Comparison of ENCODE assay signal across 22 cellular contexts in genomic region chr20:18712877-18713276, GRCh38.
DNase-seq lines count a peak whose midpoint lies in the region; ATAC-seq and TF ChIP-seq lines count a peak whose summit lies in the region.
"Had no signal": no experiment of that assay in that cellular context is flagged by ENCODE, and none has a peak within 500 bp of the region (broad histone marks: within the 10 kb centered on the region; RNA-seq: fewer than 3 reads in every experiment).

No MANE protein-coding gene starts in this region.

- H3K23ac ChIP-seq in H9 (ENCODE audit: insufficient read length, low read depth, low read length) = no peak overlapping the region

- H4K5ac ChIP-seq in H9 (ENCODE audit: insufficient read length, low read depth, low read length) = no peak overlapping the region

- TF ChIP-seq CTCF in H9 (conservative IDR thresholded peaks at IDR 0.05) (peak; percentile 70), nephron progenitor cell (IDR thresholded peaks at IDR 0.05) (no peak)

- no peak overlapping the region for H3K4ac ChIP-seq in H9 (ENCODE audit: low read depth, low read length)

- no CpG with 5 or more reads among the region's 3 CpGs for WGBS in H9 (ENCODE audit: extremely low coverage, insufficient read length, low lambda C conversion rate)

- H3K4me1 ChIP-seq in H9 (ENCODE audit: insufficient read depth, low read length) = no peaks in the 10 kb centered on the region; the same call in 1 of the 2 replicates
- H3K4me1 ChIP-seq: breast epithelium, heart left ventricle, left ventricle myocardium inferior had no signal

- H2BK12ac ChIP-seq in H9 (ENCODE audit: insufficient read length, low read depth, low read length) = no peak overlapping the region

- H3K9ac ChIP-seq in H9 (ENCODE audit: extremely low read depth, insufficient read length, low read length) = no peak overlapping the region

- H3K27me3 Mint-ChIP-seq in H9 (ENCODE audit: low read depth) = no peaks in the 10 kb centered on the region
- H3K27me3 Mint-ChIP-seq in effector memory CD8-positive, alpha-beta T cell = no peaks in the 10 kb centered on the region
- H3K27me3 Mint-ChIP-seq in nephron progenitor cell (ENCODE audit: low read depth, poor library complexity) = peaks cover 3% of the 10 kb centered on the region
- H3K27me3 Mint-ChIP-seq: activated T-cell treated with anti-CD3 and anti-CD28 coated beads, Interleukin-2, amount 50 U/mL, for 24 hours; stimulated activated naive B cell treated with anti-CD40 and anti-IgM and Interleukin-4, amounts not matched to agents 10 μg/mL and 1 μg/mL and 100 μg/mL, for 72 hours had no signal

- no peak overlapping the region for H2BK15ac ChIP-seq in H9 (ENCODE audit: low read depth, low read length)

- no peak overlapping the region for H2AK5ac ChIP-seq in H9 (ENCODE audit: insufficient read length, low read length)

- no peak overlapping the region for H2BK5ac ChIP-seq in H9 (ENCODE audit: insufficient read length, low read length)

- H3K36me3 Mint-ChIP-seq in H9 (ENCODE audit: insufficient read depth in 1 of 3, low read depth in 3 of 3) (no peaks in the 10 kb centered on the region; a peak in 1 of 7 replicates), nephron progenitor cell (ENCODE audit: low read depth) (no peaks in the 10 kb centered on the region)
- peaks cover 8% of the 10 kb centered on the region for H3K36me3 Mint-ChIP-seq in effector memory CD8-positive, alpha-beta T cell (ENCODE audit: insufficient read depth)

- no peaks in the 10 kb centered on the region for H3K23me2 ChIP-seq in H9 (ENCODE audit: insufficient read length, low read depth, low read length, poor library complexity, severe bottlenecking)

- H3K27me3 ChIP-seq in H9 (ENCODE audit: insufficient read depth, low read length) = no peaks in the 10 kb centered on the region
- H3K27me3 ChIP-seq: breast epithelium, heart left ventricle had no signal

- H3K79me2 ChIP-seq in H9 (ENCODE audit: insufficient read depth, low read length) = no peaks in the 10 kb centered on the region

- no peak overlapping the region for H3K4me2 ChIP-seq in H9 (ENCODE audit: insufficient read depth, insufficient read length, low read length)

- H3K14ac ChIP-seq in H9 (ENCODE audit: insufficient read depth, low read length) = no peak overlapping the region

- intact Hi-C loops in head of caudate nucleus (cut with DNase I) = no loop called here

- no peak for ATAC-seq in effector memory CD8-positive, alpha-beta T cell (replicated peaks)
- ATAC-seq: CD8-positive, alpha-beta T cell; heart left ventricle; stimulated activated naive B cell treated with anti-CD40 and anti-IgM and Interleukin-4, amounts not matched to agents 10 μg/mL and 1 μg/mL and 100 μg/mL, for 72 hours had no signal

- no peak overlapping the region for H4K8ac ChIP-seq in H9 (replicated peaks; ENCODE audit: insufficient read length, low read depth, low read length)

- no peak overlapping the region for H2BK120ac ChIP-seq in H9 (ENCODE audit: low read depth, low read length, poor library complexity, severe bottlenecking)

- no peak overlapping the region for H3K56ac ChIP-seq in H9 (ENCODE audit: insufficient read length, low read depth, low read length)

- DNase-seq in H9 (peak; percentile 71), NCI-H82 treated with DMSO at 0.1 percent for 48 hours (lab: John Stamatoyannopoulos, UW; ENCODE audit: unreplicated experiment) (peak; percentile 32), nephron progenitor cell (peak; percentile 15), head of caudate nucleus (no peak), AG08396 (ENCODE audit: low spot score) (no peak), NCI-H2171 treated with DMSO at 0.1 percent for 48 hours (lab: John Stamatoyannopoulos, UW) (no peak)
- DNase-seq in effector memory CD8-positive, alpha-beta T cell = no peak
- DNase-seq in stimulated activated CD8-positive, alpha-beta memory T cell treated with anti-CD3 and anti-CD28 coated beads, Interleukin-4, amount 100 ng/mL, for 48 hours = no peak
- DNase-seq: activated T-cell treated with anti-CD3 and anti-CD28 coated beads, Interleukin-2, amount 50 U/mL, for 24 hours; CD8-positive, alpha-beta T cell; cortex of kidney; heart left ventricle; immature natural killer cell; left ventricle myocardium inferior; NCI-H1105 treated with DMSO at 0.1 percent for 48 hours; NCI-H510A; small intestine; stimulated activated CD4-positive, alpha-beta T cell treated with anti-CD3 and anti-CD28 coated beads, Interleukin-2, amount 100 ng/mL, for 24 hours; stimulated activated naive B cell treated with anti-CD40 and anti-IgM and Interleukin-4, amounts not matched to agents 10 μg/mL and 1 μg/mL and 100 μg/mL, for 72 hours; T1000 had no signal

- H3K27ac ChIP-seq in H9 (ENCODE audit: insufficient read length, low read depth, low read length) = no peak overlapping the region
- H3K27ac ChIP-seq: breast epithelium, heart left ventricle, left ventricle myocardium inferior had no signal

- no peaks in the 10 kb centered on the region for H4K20me1 ChIP-seq in H9 (ENCODE audit: control insufficient read depth, insufficient read depth, insufficient read length)

- H3K9me3 Mint-ChIP-seq in H9 = no peaks in the 10 kb centered on the region
- no peaks in the 10 kb centered on the region for H3K9me3 Mint-ChIP-seq in effector memory CD8-positive, alpha-beta T cell
- no peaks in the 10 kb centered on the region for H3K9me3 Mint-ChIP-seq in nephron progenitor cell
- H3K9me3 Mint-ChIP-seq: activated T-cell treated with anti-CD3 and anti-CD28 coated beads, Interleukin-2, amount 50 U/mL, for 24 hours; CD8-positive, alpha-beta T cell; immature natural killer cell; neural crest cell; stimulated activated naive B cell treated with anti-CD40 and anti-IgM and Interleukin-4, amounts not matched to agents 10 μg/mL and 1 μg/mL and 100 μg/mL, for 72 hours had no signal

- no peak overlapping the region for H4K91ac ChIP-seq in H9 (ENCODE audit: insufficient read length, low read depth, low read length)

- H3K27ac Mint-ChIP-seq in H9 (peak overlapping the region in 2 of 3 experiments; percentile 1 to 8; a peak in 3 of 7 replicates), nephron progenitor cell (peak overlapping the region; percentile 18)
- peak overlapping the region; percentile 30 to 75 for H3K27ac Mint-ChIP-seq in effector memory CD8-positive, alpha-beta T cell
- H3K27ac Mint-ChIP-seq: activated T-cell treated with anti-CD3 and anti-CD28 coated beads, Interleukin-2, amount 50 U/mL, for 24 hours; CD8-positive, alpha-beta T cell; immature natural killer cell had no signal

- no peak overlapping the region for H3K18ac ChIP-seq in H9 (ENCODE audit: insufficient read length, low read depth, low read length)

- H3K4me1 Mint-ChIP-seq in H9 (peaks cover 21 to 27% of the 10 kb centered on the region in 2 experiments), nephron progenitor cell (peaks cover 27% of the 10 kb centered on the region)
- peaks cover 22 to 38% of the 10 kb centered on the region in 2 donors for H3K4me1 Mint-ChIP-seq in effector memory CD8-positive, alpha-beta T cell (ENCODE audit: low read depth in 2 of 2)

- no peaks in the 10 kb centered on the region for H3K79me1 ChIP-seq in H9 (ENCODE audit: insufficient read depth, low read depth, low read length, poor library complexity, severe bottlenecking)

- H3K9me3 ChIP-seq in H9 (ENCODE audit: control insufficient read depth, low read depth, low read length) = no peaks in the 10 kb centered on the region
- H3K9me3 ChIP-seq: breast epithelium, heart left ventricle, left ventricle myocardium inferior had no signal

- no peak overlapping the region for H3K4me3 Mint-ChIP-seq in H9
- H3K4me3 Mint-ChIP-seq in effector memory CD8-positive, alpha-beta T cell = no peak overlapping the region
- H3K4me3 Mint-ChIP-seq in nephron progenitor cell = no peak overlapping the region
- H3K4me3 Mint-ChIP-seq: activated T-cell treated with anti-CD3 and anti-CD28 coated beads, Interleukin-2, amount 50 U/mL, for 24 hours; CD8-positive, alpha-beta T cell; immature natural killer cell; neural crest cell; stimulated activated naive B cell treated with anti-CD40 and anti-IgM and Interleukin-4, amounts not matched to agents 10 μg/mL and 1 μg/mL and 100 μg/mL, for 72 hours had no signal

- no peak overlapping the region for H2BK20ac ChIP-seq in H9 (ENCODE audit: low read depth, low read length, poor library complexity, severe bottlenecking)

- H3T11ph ChIP-seq in H9 (ENCODE audit: low read length) = no peak overlapping the region

- no peak overlapping the region for H2AFZ ChIP-seq in H9 (ENCODE audit: low read length)

Comparison
In these comparisons a context has a peak if more than half of its experiments do, and no peak if none do; other contexts are left out.
1. DNase-seq: peak in H9 (single experiment), NCI-H82 treated with DMSO at 0.1 percent for 48 hours (single experiment) and nephron progenitor cell (single experiment); none in effector memory CD8-positive, alpha-beta T cell (0 of 3), head of caudate nucleus (0 of 42), AG08396 (single experiment), NCI-H2171 treated with DMSO at 0.1 percent for 48 hours (single experiment) and stimulated activated CD8-positive, alpha-beta memory T cell treated with anti-CD3 and anti-CD28 coated beads, Interleukin-4, amount 100 ng/mL, for 48 hours (single experiment).
2. Peak in every context shown above with its lines, with median percentiles within 50 percentile points of each other: H3K27ac Mint-ChIP-seq.